Comparison of ENCODE assay signal across 18 cellular contexts in the genomic region with DNA sequence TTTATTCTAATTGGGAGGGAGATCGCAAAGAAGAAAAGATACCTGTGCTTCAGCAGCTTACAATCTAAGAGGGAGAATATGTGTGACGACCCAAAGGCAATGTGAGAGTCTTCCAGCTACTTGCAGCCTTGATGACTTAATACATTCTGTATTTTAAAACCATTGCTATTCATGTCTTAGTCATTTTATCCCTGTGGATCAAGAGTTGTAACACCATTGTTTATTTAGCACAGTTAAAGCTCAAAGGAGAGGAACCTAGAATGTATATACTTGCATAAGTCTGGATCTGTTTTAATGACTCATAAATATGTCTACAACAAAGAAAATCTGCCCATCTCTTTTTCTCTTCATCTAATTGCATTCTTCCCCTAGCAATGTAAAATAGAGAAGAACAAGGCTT.
DNase-seq lines count a peak whose midpoint lies in the region; ATAC-seq and TF ChIP-seq lines count a peak whose summit lies in the region.
"Had no signal": no experiment of that assay in that cellular context is flagged by ENCODE, and none has a peak within 500 bp of the region (broad histone marks: within the 10 kb centered on the region; RNA-seq: fewer than 3 reads in every experiment).

No MANE protein-coding gene starts in this region.

- H3K36me3 Mint-ChIP-seq in endodermal cell (ENCODE audit: low read depth), result no peaks in the 10 kb centered on the region

- dilution Hi-C loops in mammary epithelial cell (cut with HindIII; ENCODE audit: low sequenced_read_pairs), result no loop called here

- H3K27me3 ChIP-seq in mammary epithelial cell (ENCODE audit: insufficient read depth, low read length) (no peaks in the 10 kb centered on the region), osteoblast (ENCODE audit: insufficient read depth, low read length) (no peaks in the 10 kb centered on the region), endodermal cell (ENCODE audit: control insufficient read depth, insufficient read depth, low read length, poor library complexity, severe bottlenecking) (no peaks in the 10 kb centered on the region)
- H3K27me3 ChIP-seq: BLaER1 treated with 17β-estradiol and CSF1 and Interleukin-3, amounts not matched to agents 10 nM and 100 nM; Peyer's patch had no signal

- H3K9me3 ChIP-seq in mammary epithelial cell (replicated peaks; ENCODE audit: insufficient read depth, low read length) (no peaks in the 10 kb centered on the region), osteoblast (ENCODE audit: low read depth, low read length) (no peaks in the 10 kb centered on the region), endodermal cell (ENCODE audit: control insufficient read depth, low read length) (no peaks in the 10 kb centered on the region)
- H3K9me3 ChIP-seq: A549; BLaER1 treated with 17β-estradiol and CSF1 and Interleukin-3, amounts not matched to agents 10 nM and 100 nM; HAP-1; Peyer's patch had no signal

- 82% methylated on average over 2 of the region's 2 CpGs for WGBS in mammary epithelial cell (ENCODE audit: low coverage, missing lambda C conversion rate)
- WGBS in endodermal cell (ENCODE audit: insufficient coverage in 1 of 2, insufficient read length in 1 of 2), 2 experiments, result 87 to 100% methylated on average over 1 to 2 of the region's 2 CpGs

- H4K20me1 ChIP-seq in mammary epithelial cell (ENCODE audit: insufficient read depth, low read length) (no peaks in the 10 kb centered on the region), osteoblast (ENCODE audit: insufficient read depth, low read length) (no peaks in the 10 kb centered on the region)
- H4K20me1 ChIP-seq: BLaER1 treated with 17β-estradiol and CSF1 and Interleukin-3, amounts not matched to agents 10 nM and 100 nM had no signal

- BruUV-seq in mammary epithelial cell (replicated peaks; lab: Mats Ljungman, UMichigan), result no TSS peak

- in situ Hi-C loops in mammary epithelial cell (cut with MboI; ENCODE audit: low sequenced_read_pairs in 2 of 2), result no loop called here

- H3K27me3 Mint-ChIP-seq in endodermal cell (ENCODE audit: insufficient read depth), result no peaks in the 10 kb centered on the region

- CTCF ChIA-PET in mammary epithelial cell (lab: Charles Lee; ENCODE audit: low non-redundant PET), result no interaction called here

- H3K9me3 Mint-ChIP-seq in endodermal cell, result no peaks in the 10 kb centered on the region

- H3K4me1 Mint-ChIP-seq in endodermal cell, result peaks cover 2% of the 10 kb centered on the region

- peak; percentile 9 for DNase-seq in ELR (ENCODE audit: low read depth)
- peak; percentile 37 for DNase-seq in LHCN-M2 (ENCODE audit: low read depth)
- peak; percentile 59 for DNase-seq in mammary epithelial cell
- no peak for DNase-seq in osteoblast (ENCODE audit: insufficient read length, low spot score, missing footprints)
- no peak for DNase-seq in hypothalamus (lab: John Stamatoyannopoulos, UW)
- no peak for DNase-seq in NCI-H446 (lab: John Stamatoyannopoulos, UW)
- DNase-seq in endodermal cell, result no peak
- DNase-seq: DND-41, NCI-H1436 treated with DMSO at 0.1 percent for 48 hours, NCI-H2029 treated with DMSO at 0.1 percent for 48 hours, NCI-H510A treated with DMSO at 0.1 percent for 48 hours, Peyer's patch, SIG-M5 had no signal

- H3K9ac ChIP-seq in mammary epithelial cell (ENCODE audit: insufficient read depth, low read length) (no peak overlapping the region), endodermal cell (ENCODE audit: extremely low read depth, low read length, poor library complexity, severe bottlenecking) (no peak overlapping the region)
- H3K9ac ChIP-seq: BLaER1 treated with 17β-estradiol and CSF1 and Interleukin-3, amounts not matched to agents 10 nM and 100 nM had no signal

- H3K79me2 ChIP-seq in mammary epithelial cell (ENCODE audit: insufficient read depth, low read length) (no peaks in the 10 kb centered on the region), osteoblast (ENCODE audit: insufficient read depth, low read length) (no peaks in the 10 kb centered on the region)

- no peaks in the 10 kb centered on the region for H3K4me1 ChIP-seq in mammary epithelial cell (ENCODE audit: insufficient read depth, low read length)
- peaks cover 5% of the 10 kb centered on the region for H3K4me1 ChIP-seq in osteoblast (ENCODE audit: insufficient read depth, low read length)
- H3K4me1 ChIP-seq in endodermal cell (ENCODE audit: control insufficient read depth, insufficient read depth, low read length), result no peaks in the 10 kb centered on the region
- H3K4me1 ChIP-seq: A549, HAP-1, Peyer's patch had no signal

- H3K4me3 ChIP-seq in mammary epithelial cell (replicated peaks in 1 of 3; ENCODE audit: insufficient read depth in 1 of 3, low read depth in 2 of 3, low read length in 3 of 3) (no peak overlapping the region), osteoblast (ENCODE audit: insufficient read depth, low read length) (no peak overlapping the region), endodermal cell (ENCODE audit: low read length) (no peak overlapping the region)
- H3K4me3 ChIP-seq: A549; BLaER1 treated with 17β-estradiol and CSF1 and Interleukin-3, amounts not matched to agents 10 nM and 100 nM; HAP-1; K562; Peyer's patch had no signal

- H3K4me2 ChIP-seq in mammary epithelial cell (ENCODE audit: insufficient read depth, low read depth, low read length) (no peak overlapping the region), osteoblast (ENCODE audit: insufficient read depth, low read length) (peak overlapping the region; percentile 14)
- H3K4me2 ChIP-seq: A549; BLaER1 treated with 17β-estradiol and CSF1 and Interleukin-3, amounts not matched to agents 10 nM and 100 nM had no signal

- H3K4me3 Mint-ChIP-seq in endodermal cell, result no peak overlapping the region

- no peak for TF ChIP-seq CTCF in mammary epithelial cell (conservative IDR thresholded peaks at IDR 0.05 in 1 of 2, IDR thresholded peaks at IDR 0.05 in 1 of 2; ENCODE audit: extremely low read depth in 1 of 2, insufficient read depth in 1 of 2, low read depth in 1 of 2, low read length in 2 of 2)
- TF ChIP-seq CTCF in osteoblast (IDR thresholded peaks at IDR 0.05; ENCODE audit: extremely low read depth, low read depth, low read length), result no peak
- TF ChIP-seq CTCF in endodermal cell (conservative IDR thresholded peaks at IDR 0.05), result no peak

- no peak for ATAC-seq in HG03520 (IDR thresholded peaks at IDR 0.05; ENCODE audit: unreplicated experiment)
- ATAC-seq: A549, K562 had no signal

- H3K27ac ChIP-seq in mammary epithelial cell (ENCODE audit: insufficient read depth, low read depth, low read length), result no peak overlapping the region
- no peak overlapping the region for H3K27ac ChIP-seq in osteoblast (ENCODE audit: low read depth, low read length)
- no peak overlapping the region for H3K27ac ChIP-seq in endodermal cell (ENCODE audit: low read depth, low read length)
- H3K27ac ChIP-seq: A549; BLaER1 treated with 17β-estradiol and CSF1 and Interleukin-3, amounts not matched to agents 10 nM and 100 nM; Peyer's patch had no signal

- H2AFZ ChIP-seq in mammary epithelial cell (ENCODE audit: low read depth, low read length) (no peak overlapping the region), osteoblast (ENCODE audit: low read length) (no peak overlapping the region)

- intact Hi-C loops in mammary epithelial cell (cut with micrococcal nuclease), result no loop called here

- H3K27ac Mint-ChIP-seq in endodermal cell, result no peak overlapping the region

- H3K36me3 ChIP-seq in mammary epithelial cell (ENCODE audit: insufficient read depth, low read length) (no peaks in the 10 kb centered on the region), osteoblast (ENCODE audit: insufficient read depth, low read length) (no peaks in the 10 kb centered on the region), endodermal cell (ENCODE audit: control insufficient read depth, insufficient read depth, low read length) (no peaks in the 10 kb centered on the region)
- H3K36me3 ChIP-seq: BLaER1 treated with 17β-estradiol and CSF1 and Interleukin-3, amounts not matched to agents 10 nM and 100 nM; HAP-1; Peyer's patch had no signal

Comparison
In these comparisons a context has a peak if more than half of its experiments do, and no peak if none do; other contexts are left out.
1. DNase-seq: peak in ELR (single experiment), LHCN-M2 (single experiment) and mammary epithelial cell (single experiment); none in osteoblast (single experiment), hypothalamus (0 of 51), NCI-H446 (0 of 2) and endodermal cell (single experiment).